In genomic region chr22:24423519-24424000, GRCh38 we compare ENCODE assay signal across 8 cellular contexts. TPM values are rescaled to one million over a fixed set of nuclear protein-coding genes. Genes with fewer than 3 reads are reported as not detected.
A peak's percentile ranks its signal among the peaks of the same experiment; 100 is the strongest.
DNase-seq lines count a peak whose midpoint lies in the region; ATAC-seq, FAIRE-seq and TF ChIP-seq lines count a peak whose summit lies in the region.

No MANE protein-coding gene starts in this region.

- no peak for TF ChIP-seq EP300 in ovary (IDR thresholded peaks at IDR 0.05)

- TF ChIP-seq POLR2A in GM12892 (IDR thresholded peaks at IDR 0.05; ENCODE audit: low read depth, low read length) (no peak), ovary (IDR thresholded peaks at IDR 0.05) (no peak)

- H3K4me1 ChIP-seq in ovary (ENCODE audit: insufficient read depth) = peaks cover 1% of the 10 kb centered on the region

- no peaks in the 10 kb centered on the region for H3K9me3 ChIP-seq in ovary

- TF ChIP-seq CTCF in foreskin fibroblast (IDR thresholded peaks at IDR 0.05; ENCODE audit: low read depth, low read length) (peak; percentile 46), ovary (IDR thresholded peaks at IDR 0.05) (peak; percentile 85 to 88 (median 86))

- DNase-seq in GM12892 (ENCODE audit: insufficient read length) (peak; percentile 95), NOMO-1 treated with DMSO at 0.1 percent for 48 hours (lab: John Stamatoyannopoulos, UW; ENCODE audit: unreplicated experiment) (peak; percentile 24), activated T-helper 1 cell treated with Interleukin-2 at 50 U/mL for 16 hours (ENCODE audit: low read depth) (peak; percentile 41), foreskin fibroblast (peak in 1 of 2 donors; percentile 65), ovary (peak; percentile 49 to 80 (median 63)), urothelium cell line (ENCODE audit: low spot score) (peak; percentile 93), NCI-H2029 (lab: John Stamatoyannopoulos, UW) (no peak)

- no peak overlapping the region for H3K27ac ChIP-seq in ovary

- H3K36me3 ChIP-seq in ovary = no peaks in the 10 kb centered on the region

- 1 to 2% (median 1%) methylated on average over 40 to 56 of the region's 56 CpGs for WGBS in ovary, 3 donors

- H3K27me3 ChIP-seq in ovary = no peaks in the 10 kb centered on the region

- peak; percentile 91 for FAIRE-seq in GM12892 (lab: Jason Lieb, UNC)
- FAIRE-seq in urothelium cell line (lab: Jason Lieb, UNC) = peak; percentile 56

- ATAC-seq in HG03565 (IDR thresholded peaks at IDR 0.05; ENCODE audit: unreplicated experiment) = no peak

- H3K4me3 ChIP-seq in foreskin fibroblast (ENCODE audit: low read depth in 1 of 2, low read length in 2 of 2) = peak overlapping the region; percentile 43 to 49
- peak overlapping the region; percentile 29 for H3K4me3 ChIP-seq in ovary

- intact Hi-C loops in ovary (cut with DNase I) = loop anchor here (1.0 to 10.0 kb wide), 5 partner anchors 71 to 104 kb away; partner anchors contain the start of gene UPB1 (in 2 of the 4)

RNA-seq across cellular contexts. Expression of gene ADORA2A, which starts 3.8 kb away (rescaled TPM):
- 14.3 TPM for polyA plus RNA-seq in GM12892 (2012; ENCODE audit: missing spikeins)
- total RNA-seq in ovary = 1 to 10 TPM; 1.5 to 5.0 (median 2.9) TPM
- 1 to 10 TPM in 1 of 2 donors, under 1 TPM in 1; 0.57 to 2.2 TPM for polyA plus RNA-seq in ovary
